In genomic region chr6:158041788-158042187, GRCh38 we compare ENCODE assay signal across 10 cellular contexts.
DNase-seq lines count a peak whose midpoint lies in the region; ATAC-seq and TF ChIP-seq lines count a peak whose summit lies in the region.
"Had no signal": no experiment of that assay in that cellular context is flagged by ENCODE, and none has a peak within 500 bp of the region (broad histone marks: within the 10 kb centered on the region; RNA-seq: fewer than 3 reads in every experiment).

No MANE protein-coding gene starts in this region.

- TF ChIP-seq EP300 in gastroesophageal sphincter (IDR thresholded peaks at IDR 0.05), result no peak

- no peak overlapping the region for H3K27ac Mint-ChIP-seq in activated CD4-positive, alpha-beta T cell treated with anti-CD3 and anti-CD28 coated beads, Interleukin-2, amount 10 ng/mL, durations not matched to agents 7 days and 5 days

- H3K27me3 Mint-ChIP-seq in activated CD4-positive, alpha-beta T cell treated with anti-CD3 and anti-CD28 coated beads, Interleukin-2, amount 10 ng/mL, durations not matched to agents 7 days and 5 days, result no peaks in the 10 kb centered on the region

- WGBS in gastroesophageal sphincter (ENCODE audit: low coverage in 1 of 2), 2 donors, result 74 to 93% methylated on average over 6 to 10 of the region's 12 CpGs
- WGBS in prostate gland, result 92% methylated on average over 12 of the region's 12 CpGs

- in situ Hi-C loops in Panc1 (cut with HindIII; ENCODE audit: low pct_unique_long_range_greater_than_20kb, low sequenced_read_pairs), result no loop called here

- no peaks in the 10 kb centered on the region for H3K9me3 Mint-ChIP-seq in activated CD4-positive, alpha-beta T cell treated with anti-CD3 and anti-CD28 coated beads, Interleukin-2, amount 10 ng/mL, durations not matched to agents 7 days and 5 days

- intact Hi-C loops in Panc1 (cut with micrococcal nuclease; ENCODE audit: unreplicated experiment) (loop anchor here (5.0 kb wide), 1 partner anchor 59 kb away; the partner anchor contains the start of gene SYNJ2), prostate gland (cut with DNase I) (loop anchor here (2.0 to 5.0 kb wide), 2 partner anchors 39 to 59 kb away; no protein-coding TSS in a partner anchor)

- ATAC-seq in Panc1 (no peak), gastroesophageal sphincter (no peak), HG03097 (IDR thresholded peaks at IDR 0.05; ENCODE audit: low FRiP score, unreplicated experiment) (no peak), GM21786 (IDR thresholded peaks at IDR 0.05; ENCODE audit: unreplicated experiment) (no peak)

- H3K9me3 ChIP-seq in Panc1 (ENCODE audit: control insufficient read depth, insufficient read depth, low read depth, low read length), result no peaks in the 10 kb centered on the region
- H3K9me3 ChIP-seq in gastroesophageal sphincter, result no peaks in the 10 kb centered on the region
- H3K9me3 ChIP-seq in prostate gland, result no peaks in the 10 kb centered on the region

- TF ChIP-seq CTCF in 22Rv1 (IDR thresholded peaks at IDR 0.05), result no peak
- no peak for TF ChIP-seq CTCF in Panc1 (IDR thresholded peaks at IDR 0.05)
- TF ChIP-seq CTCF in gastroesophageal sphincter (IDR thresholded peaks at IDR 0.05), result no peak
- no peak for TF ChIP-seq CTCF in prostate gland (IDR thresholded peaks at IDR 0.05)

- H3K36me3 Mint-ChIP-seq in activated CD4-positive, alpha-beta T cell treated with anti-CD3 and anti-CD28 coated beads, Interleukin-2, amount 10 ng/mL, durations not matched to agents 7 days and 5 days (ENCODE audit: low read depth), result peaks cover 30% of the 10 kb centered on the region

- H3K27me3 ChIP-seq in Panc1 (ENCODE audit: control insufficient read depth, insufficient read depth, low read length) (no peaks in the 10 kb centered on the region), gastroesophageal sphincter (no peaks in the 10 kb centered on the region), prostate gland (replicated peaks; ENCODE audit: insufficient read depth) (no peaks in the 10 kb centered on the region)

- POLR2A ChIA-PET in Panc1 (lab: Charles Lee), result no interaction called here
- POLR2A ChIA-PET in activated CD4-positive, alpha-beta T cell treated with anti-CD3 and anti-CD28 coated beads, Interleukin-2, amount 10 ng/mL, durations not matched to agents 7 days and 5 days (lab: Charles Lee), result no interaction called here

- peaks cover 89% of the 10 kb centered on the region for H3K4me1 ChIP-seq in Panc1 (ENCODE audit: control insufficient read depth, insufficient read depth, low read length)
- peaks cover 9 to 61% (median 26%) of the 10 kb centered on the region in 3 donors for H3K4me1 ChIP-seq in gastroesophageal sphincter
- peaks cover 30% of the 10 kb centered on the region for H3K4me1 ChIP-seq in prostate gland (replicated peaks)

- H3K4me3 ChIP-seq in Panc1 (ENCODE audit: low read depth in 2 of 2, low read length in 2 of 2) (no peak overlapping the region), gastroesophageal sphincter (no peak overlapping the region), prostate gland (no peak overlapping the region)

- H3K27ac ChIP-seq in 22Rv1, result peak overlapping the region; percentile 37; the same call in 1 of the 2 replicates
- peak overlapping the region; percentile 91 for H3K27ac ChIP-seq in Panc1 (ENCODE audit: low read length)
- peak overlapping the region; percentile 25 to 84 (median 82) for H3K27ac ChIP-seq in gastroesophageal sphincter
- H3K27ac ChIP-seq in prostate gland, result peak overlapping the region; percentile 76 to 82
- H3K27ac ChIP-seq: KMS-11 had no signal

- H3K4me3 Mint-ChIP-seq in activated CD4-positive, alpha-beta T cell treated with anti-CD3 and anti-CD28 coated beads, Interleukin-2, amount 10 ng/mL, durations not matched to agents 7 days and 5 days, result no peak overlapping the region

- no peaks in the 10 kb centered on the region for H3K36me3 ChIP-seq in Panc1 (ENCODE audit: control insufficient read depth, insufficient read depth, low read length)
- no peaks in the 10 kb centered on the region for H3K36me3 ChIP-seq in gastroesophageal sphincter
- H3K36me3 ChIP-seq in prostate gland, result no peaks in the 10 kb centered on the region

- TF ChIP-seq POLR2A in gastroesophageal sphincter (IDR thresholded peaks at IDR 0.05) (no peak), prostate gland (IDR thresholded peaks at IDR 0.05) (no peak)

- no TSS peak for BruUV-seq in Panc1 (replicated peaks; lab: Mats Ljungman, UMichigan)

- peaks cover 49% of the 10 kb centered on the region for H3K4me1 Mint-ChIP-seq in activated CD4-positive, alpha-beta T cell treated with anti-CD3 and anti-CD28 coated beads, Interleukin-2, amount 10 ng/mL, durations not matched to agents 7 days and 5 days

- DNase-seq in Panc1 (ENCODE audit: low read depth, low spot score) (no peak), prostate gland (ENCODE audit: low spot score) (no peak), nucleus accumbens (lab: John Stamatoyannopoulos, UW) (no peak)
- no peak for DNase-seq in activated CD4-positive, alpha-beta T cell treated with anti-CD3 and anti-CD28 coated beads, Interleukin-2, amount 10 ng/mL, durations not matched to agents 7 days and 5 days
- DNase-seq: activated naive CD4-positive, alpha-beta T cell treated with Interleukin-2 at 50 U/mL for 16 hours had no signal

- CTCF ChIA-PET in Panc1 (lab: Charles Lee), result no interaction called here
- CTCF ChIA-PET in activated CD4-positive, alpha-beta T cell treated with anti-CD3 and anti-CD28 coated beads, Interleukin-2, amount 10 ng/mL, durations not matched to agents 7 days and 5 days (lab: Charles Lee), result interaction anchor here (0.9 to 3.4 kb wide), 3 partner anchors 10 to 28 kb away, joined by 3 to 16 read pairs (median 3); no protein-coding TSS in a partner anchor

Comparison
In these comparisons a context has a peak if more than half of its experiments do, and no peak if none do; other contexts are left out.
1. H3K27ac ChIP-seq: peak in every context shown above with its lines; median percentile 91 in Panc1; 82 in gastroesophageal sphincter; 79 in prostate gland; 37 in 22Rv1.